11 cellular contexts compared by ENCODE assay signal in the genomic region with DNA sequence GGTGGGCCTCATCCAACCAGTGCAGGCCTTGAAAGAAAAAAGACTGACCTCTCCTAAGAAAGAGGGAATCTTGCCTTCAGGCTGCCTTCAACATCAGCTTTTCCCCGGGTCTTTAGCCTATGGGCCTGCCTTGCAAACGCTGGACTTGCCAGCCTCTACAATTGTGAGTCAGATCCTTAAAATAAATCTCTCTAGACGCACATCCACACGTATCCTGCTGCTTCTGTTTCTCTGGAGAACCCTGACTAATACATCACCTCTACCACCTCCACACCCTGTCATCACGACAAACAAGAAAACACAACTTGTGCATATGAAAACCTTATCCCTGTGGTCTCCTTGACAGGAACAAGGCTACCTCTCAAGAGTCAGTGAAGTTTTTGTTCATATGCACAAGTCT. TPM values are rescaled to one million over a fixed set of nuclear protein-coding genes. Genes with fewer than 3 reads are reported as not detected.
DNase-seq lines count a peak whose midpoint lies in the region; TF ChIP-seq lines count a peak whose summit lies in the region.
"Had no signal": no experiment of that assay in that cellular context is flagged by ENCODE, and none has a peak within 500 bp of the region (broad histone marks: within the 10 kb centered on the region; RNA-seq: fewer than 3 reads in every experiment).

No MANE protein-coding gene starts in this region.

- H3K36me3 ChIP-seq in HEK293 (ENCODE audit: control insufficient read depth in 2 of 2, insufficient read depth in 1 of 2, low read length in 2 of 2) = no peaks in the 10 kb centered on the region
- H3K36me3 ChIP-seq in left ventricle myocardium inferior = peaks cover 9% of the 10 kb centered on the region
- H3K36me3 ChIP-seq in H7 (replicated peaks; ENCODE audit: control insufficient read depth, insufficient read depth, low read length) = no peaks in the 10 kb centered on the region

- DNase-seq in astrocyte of the cerebellum (ENCODE audit: low read depth) (peak; percentile 76), left ventricle myocardium inferior (no peak), D341Med (ENCODE audit: low spot score) (no peak), H7 (no peak)
- DNase-seq in activated CD4-positive, CD25-positive, alpha-beta regulatory T cell (lab: John Stamatoyannopoulos, UW) = no peak
- DNase-seq: activated T-cell treated with anti-CD3 and anti-CD28 coated beads, Interleukin-2, amount 50 U/mL, for 72 hours; endodermal cell; Karpas-422; NCI-H82 had no signal

- H3K27ac ChIP-seq in HEK293 (ENCODE audit: extremely low read depth, low read depth, low read length) = no peak overlapping the region
- peak overlapping the region; percentile 17 for H3K27ac ChIP-seq in left ventricle myocardium inferior (replicated peaks)
- peak overlapping the region; percentile 11 for H3K27ac ChIP-seq in temporal lobe (ENCODE audit: low read depth, low read length)

- in situ Hi-C loops in astrocyte of the cerebellum (cut with HindIII; ENCODE audit: low sequenced_read_pairs) = no loop called here

- intact Hi-C loops in left ventricle myocardium inferior (cut with micrococcal nuclease) = no loop called here

- POLR2A ChIA-PET in HEK293 (lab: Yijun Ruan, JAX) = no interaction called here

- no peaks in the 10 kb centered on the region for H3K9me3 ChIP-seq in HEK293 (ENCODE audit: control insufficient read depth, insufficient read depth, low read depth, low read length)
- H3K9me3 ChIP-seq in left ventricle myocardium inferior (replicated peaks) = peaks cover 16% of the 10 kb centered on the region

- no peak overlapping the region for H3K4me3 ChIP-seq in HEK293 (ENCODE audit: low read depth, low read length)
- no peak overlapping the region for H3K4me3 ChIP-seq in astrocyte of the cerebellum (ENCODE audit: low read depth, low read length)
- no peak overlapping the region for H3K4me3 ChIP-seq in left ventricle myocardium inferior
- no peak overlapping the region for H3K4me3 ChIP-seq in H7 (ENCODE audit: insufficient read depth, low read depth, low read length)

- no peak for TF ChIP-seq CTCF in HEK293 (tag by site-specific recombination; IDR thresholded peaks at IDR 0.05)
- TF ChIP-seq CTCF in astrocyte of the cerebellum (IDR thresholded peaks at IDR 0.05; ENCODE audit: low read depth, low read length, missing control alignments) = no peak
- TF ChIP-seq CTCF in left ventricle myocardium inferior (IDR thresholded peaks at IDR 0.05; ENCODE audit: borderline replicate concordance) = no peak

- CTCF ChIA-PET in HEK293 (lab: Yijun Ruan, JAX) = no interaction called here

- H3K4me1 ChIP-seq in HEK293 (ENCODE audit: control insufficient read depth, insufficient read depth, low read length) = peaks cover 7% of the 10 kb centered on the region
- H3K4me1 ChIP-seq in left ventricle myocardium inferior = peaks cover 49% of the 10 kb centered on the region

- H3K27me3 ChIP-seq in left ventricle myocardium inferior (ENCODE audit: low read depth) = no peaks in the 10 kb centered on the region
- no peaks in the 10 kb centered on the region for H3K27me3 ChIP-seq in H7 (ENCODE audit: control insufficient read depth, insufficient read depth, low read length)

TF ChIP-seq in HEK293, 187 proteins besides CTCF, POLR2A, EP300 and RAD21:
- TF ChIP-seq ZNF394 (tag by site-specific recombination; IDR thresholded peaks at IDR 0.05; ENCODE audit: borderline replicate concordance) (peak; percentile 44; the same call in 1 of the 2 replicates), ZNF629 (tag by site-specific recombination; IDR thresholded peaks at IDR 0.05) (peak; percentile 46; the same call in 1 of the 2 replicates), ZNF571 (tag by site-specific recombination; IDR thresholded peaks at IDR 0.05) (no peak)

RNA-seq across cellular contexts. Expression of gene CYFIP1, which starts 11.8 kb away (rescaled TPM):
- total RNA-seq in left ventricle myocardium inferior = 24.1 TPM
- 48.7 TPM for total RNA-seq in temporal lobe
- total RNA-seq in H7 (2014; rRNA removed; shearing (Covaris generic)) = 84.2 and 85.7 TPM in 2 replicates
